8 cellular contexts compared by ENCODE assay signal in the genomic region with DNA sequence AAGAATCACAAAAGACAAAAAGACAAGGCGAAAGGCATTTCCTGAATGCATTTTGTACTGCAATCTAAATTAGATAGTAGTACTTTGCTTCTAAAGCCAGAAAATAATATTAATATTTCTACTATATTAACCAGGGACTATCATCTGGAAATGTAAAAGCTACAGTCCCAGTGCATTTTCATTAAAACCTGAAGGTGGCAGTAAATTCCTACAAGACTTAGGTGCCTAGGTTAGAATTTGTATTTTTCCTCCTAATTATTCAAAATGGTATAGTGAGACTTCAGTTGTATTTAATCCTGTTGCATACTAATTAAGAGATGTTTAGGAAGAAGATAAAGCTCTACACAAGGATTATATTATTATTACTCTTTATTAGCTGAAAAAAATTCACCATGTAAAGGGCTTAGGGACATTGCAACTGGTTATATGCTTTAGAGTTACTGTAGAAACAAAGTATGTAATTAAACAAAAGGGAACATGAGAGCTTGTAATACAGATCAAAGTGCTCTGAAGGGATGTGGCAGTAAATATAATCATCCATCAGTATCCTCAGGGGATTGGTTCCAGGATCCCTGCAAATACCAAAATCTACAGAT. TPM values are rescaled to one million over a fixed set of nuclear protein-coding genes. Genes with fewer than 3 reads are reported as not detected.
DNase-seq lines count a peak whose midpoint lies in the region; ATAC-seq and TF ChIP-seq lines count a peak whose summit lies in the region.

No MANE protein-coding gene starts in this region.

- no peaks in the 10 kb centered on the region for H3K4me1 ChIP-seq in OCI-LY1 (ENCODE audit: insufficient read depth, low read length, severe bottlenecking)

- DNase-seq in BJ (ENCODE audit: low read depth) (no peak), fibroblast of villous mesenchyme (ENCODE audit: low read depth) (peak; percentile 15), NCI-H146 (lab: John Stamatoyannopoulos, UW) (no peak), COR-L47 (lab: John Stamatoyannopoulos, UW) (no peak), dedifferentiated amniotic fluid mesenchymal stem cell (ENCODE audit: extremely low spot score) (no peak)

- no peak overlapping the region for H3K4me2 ChIP-seq in OCI-LY1 (ENCODE audit: low read length)

- no peaks in the 10 kb centered on the region for H4K20me1 ChIP-seq in OCI-LY1 (ENCODE audit: insufficient read depth, low read length)

- H3K27me3 ChIP-seq in BJ (ENCODE audit: control insufficient read depth, insufficient read depth, low read length), result no peaks in the 10 kb centered on the region
- no peaks in the 10 kb centered on the region for H3K27me3 ChIP-seq in OCI-LY1 (ENCODE audit: insufficient read depth, low read length)

- no peaks in the 10 kb centered on the region for H3F3A ChIP-seq in OCI-LY1 (ENCODE audit: insufficient read depth, low read length)

- H3K9me3 ChIP-seq in OCI-LY1 (ENCODE audit: low read length), result no peaks in the 10 kb centered on the region

- peak; percentile 48 for ATAC-seq in GM21528 (IDR thresholded peaks at IDR 0.05; ENCODE audit: low FRiP score, unreplicated experiment)
- ATAC-seq in GM18873 (IDR thresholded peaks at IDR 0.05; ENCODE audit: low FRiP score, unreplicated experiment), result no peak

- no peaks in the 10 kb centered on the region for H3K9me2 ChIP-seq in OCI-LY1 (ENCODE audit: low read depth, low read length)

- CTCF ChIA-PET in BJ (lab: Yijun Ruan, JAX), result interaction anchor here (1.1 to 1.4 kb wide), 3 partner anchors 58 to 191 kb away, joined by 4 to 5 read pairs (median 5); no protein-coding TSS in a partner anchor

- no peak overlapping the region for H2AFZ ChIP-seq in OCI-LY1 (ENCODE audit: low read length)

- H3K79me2 ChIP-seq in OCI-LY1 (ENCODE audit: insufficient read depth, low read length), result no peaks in the 10 kb centered on the region

- TF ChIP-seq CTCF in BJ (IDR thresholded peaks at IDR 0.05; ENCODE audit: insufficient read depth, low read depth, low read length), result peak; percentile 47
- TF ChIP-seq CTCF in OCI-LY1 (IDR thresholded peaks at IDR 0.05; ENCODE audit: low read length), result peak; percentile 62
- peak; percentile 47 for TF ChIP-seq CTCF in fibroblast of villous mesenchyme (IDR thresholded peaks at IDR 0.05; ENCODE audit: insufficient read depth, low read depth, low read length)

- H3K9ac ChIP-seq in OCI-LY1 (ENCODE audit: low read length), result no peak overlapping the region

- H3K27ac ChIP-seq in OCI-LY1 (ENCODE audit: low read depth, low read length, poor library complexity, severe bottlenecking), result no peak overlapping the region

- H3K4me3 ChIP-seq in BJ (ENCODE audit: low read depth, low read length) (no peak overlapping the region), OCI-LY1 (ENCODE audit: low read depth, low read length, poor library complexity, severe bottlenecking) (no peak overlapping the region), fibroblast of villous mesenchyme (ENCODE audit: low read depth, low read length) (no peak overlapping the region)

- POLR2A ChIA-PET in BJ (lab: Charles Lee), result no interaction called here

- H3K36me3 ChIP-seq in BJ (ENCODE audit: control insufficient read depth, insufficient read depth, low read length), result no peaks in the 10 kb centered on the region
- H3K36me3 ChIP-seq in OCI-LY1 (ENCODE audit: insufficient read depth, low read length), result no peaks in the 10 kb centered on the region

RNA-seq across cellular contexts. Expression of gene BRMS1L, which starts 53.6 kb away (rescaled TPM):
- 2.5 and 6.4 TPM in 2 replicates for polyA plus RNA-seq in BJ (2011; rRNA removed)
- polyA minus RNA-seq in BJ (2011; rRNA and poly(A)+ RNA removed), result 0.98 and 1.6 TPM in 2 replicates
- 4.2 and 5.6 TPM in 2 replicates for total RNA-seq in fibroblast of villous mesenchyme
